14 cellular contexts compared by ENCODE assay signal in the genomic region with DNA sequence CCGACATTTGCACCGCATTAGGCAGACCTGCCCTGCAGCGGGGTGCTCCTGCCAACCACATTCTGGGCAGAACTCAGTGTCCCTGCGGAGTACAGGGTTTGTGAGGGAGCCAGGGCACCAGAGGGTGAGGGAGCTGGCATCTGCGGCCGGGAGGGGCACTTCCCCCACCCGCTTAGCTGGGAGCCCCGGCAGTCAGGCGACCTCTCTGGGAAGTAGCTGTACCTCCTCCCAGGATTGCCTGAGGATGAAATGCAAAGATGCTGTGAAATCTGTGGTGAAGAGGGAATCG.
"Had no signal": no experiment of that assay in that cellular context is flagged by ENCODE, and none has a peak within 500 bp of the region (broad histone marks: within the 10 kb centered on the region; RNA-seq: fewer than 3 reads in every experiment).

No MANE protein-coding gene starts in this region.

- H3K36me3 Mint-ChIP-seq: activated CD8-positive, alpha-beta memory T cell treated with anti-CD3 and anti-CD28 coated beads, Interleukin-2, amount 10 ng/mL, durations not matched to agents 7 days and 5 days had no signal

- DNase-seq: activated CD4-positive, alpha-beta T cell treated with anti-CD3 and anti-CD28 coated beads, Interleukin-2, amount 50 U/mL, for 48 hours; activated CD4-positive, CD25-positive, alpha-beta regulatory T cell treated with anti-CD3 and anti-CD28 coated beads, Interleukin-2, amount 50 U/mL, for 72 hours; activated CD8-positive, alpha-beta memory T cell treated with anti-CD3 and anti-CD28 coated beads, Interleukin-2, amount 10 ng/mL, durations not matched to agents 7 days and 5 days; activated gamma-delta T cell; activated naive CD8-positive, alpha-beta T cell treated with anti-CD3 and anti-CD28 coated beads, Interleukin-2, amount 10 ng/mL, durations not matched to agents 7 days and 5 days; activated T-cell treated with anti-CD3 and anti-CD28 coated beads, Interleukin-2, amount 50 U/mL, for 48 hours; effector memory CD8-positive, alpha-beta T cell; right lobe of liver; spleen; stimulated activated CD4-positive, alpha-beta T cell treated with anti-CD3 and anti-CD28 coated beads, Interleukin-1b, Interleukin-23, amount 100 ng/mL, for 48 hours; trophoblast cell had no signal

- H3K27ac Mint-ChIP-seq: activated CD8-positive, alpha-beta memory T cell treated with anti-CD3 and anti-CD28 coated beads, Interleukin-2, amount 10 ng/mL, durations not matched to agents 7 days and 5 days; activated naive CD8-positive, alpha-beta T cell treated with anti-CD3 and anti-CD28 coated beads, Interleukin-2, amount 10 ng/mL, durations not matched to agents 7 days and 5 days; effector memory CD8-positive, alpha-beta T cell; stimulated activated memory B cell treated with anti-CD40 and anti-IgM and Interleukin-4, amounts not matched to agents 10 μg/mL and 1 μg/mL and 100 μg/mL, for 72 hours had no signal

- H3K9me3 Mint-ChIP-seq: activated naive CD8-positive, alpha-beta T cell treated with anti-CD3 and anti-CD28 coated beads, Interleukin-2, amount 10 ng/mL, durations not matched to agents 7 days and 5 days; effector memory CD8-positive, alpha-beta T cell; stimulated activated memory B cell treated with anti-CD40 and anti-IgM and Interleukin-4, amounts not matched to agents 10 μg/mL and 1 μg/mL and 100 μg/mL, for 72 hours had no signal

- ATAC-seq: activated CD8-positive, alpha-beta memory T cell treated with anti-CD3 and anti-CD28 coated beads, Interleukin-2, amount 10 ng/mL, durations not matched to agents 7 days and 5 days; effector memory CD8-positive, alpha-beta T cell; gastroesophageal sphincter; right lobe of liver; stimulated activated memory B cell treated with anti-CD40 and anti-IgM and Interleukin-4, amounts not matched to agents 10 μg/mL and 1 μg/mL and 100 μg/mL, for 72 hours had no signal

- FAIRE-seq: astrocyte had no signal
